Comparison of ENCODE assay signal across 9 cellular contexts in genomic region chr6:36853325-36853724, GRCh38. TPM values are rescaled to one million over a fixed set of nuclear protein-coding genes. Genes with fewer than 3 reads are reported as not detected.
DNase-seq lines count a peak whose midpoint lies in the region; ATAC-seq and TF ChIP-seq lines count a peak whose summit lies in the region.
"Had no signal": no experiment of that assay in that cellular context is flagged by ENCODE, and none has a peak within 500 bp of the region (broad histone marks: within the 10 kb centered on the region; RNA-seq: fewer than 3 reads in every experiment).

No MANE protein-coding gene starts in this region.

- peak overlapping the region; percentile 56 for H3K27ac Mint-ChIP-seq in stimulated activated naive B cell treated with anti-CD40 and anti-IgM and Interleukin-4, amounts not matched to agents 10 μg/mL and 1 μg/mL and 100 μg/mL, for 72 hours

- H3K36me3 Mint-ChIP-seq in stimulated activated naive B cell treated with anti-CD40 and anti-IgM and Interleukin-4, amounts not matched to agents 10 μg/mL and 1 μg/mL and 100 μg/mL, for 72 hours = peaks cover 43 to 75% of the 10 kb centered on the region in 2 donors

- H3K36me3 ChIP-seq in adipocyte (ENCODE audit: control insufficient read depth, insufficient read depth, low read length, severe bottlenecking) (peaks cover 10% of the 10 kb centered on the region), left ventricle myocardium inferior (peaks cover 13% of the 10 kb centered on the region)

- no peaks in the 10 kb centered on the region for H3K9me3 Mint-ChIP-seq in stimulated activated naive B cell treated with anti-CD40 and anti-IgM and Interleukin-4, amounts not matched to agents 10 μg/mL and 1 μg/mL and 100 μg/mL, for 72 hours

- H3K27me3 ChIP-seq in adipocyte (replicated peaks; ENCODE audit: control insufficient read depth, insufficient read depth, low read length) = no peaks in the 10 kb centered on the region
- no peaks in the 10 kb centered on the region for H3K27me3 ChIP-seq in left ventricle myocardium inferior (ENCODE audit: low read depth)

- no peak for ATAC-seq in stimulated activated naive B cell treated with anti-CD40 and anti-IgM and Interleukin-4, amounts not matched to agents 10 μg/mL and 1 μg/mL and 100 μg/mL, for 72 hours (replicated peaks)
- ATAC-seq in HG02678 (IDR thresholded peaks at IDR 0.05; ENCODE audit: unreplicated experiment) (no peak), GM21367 (IDR thresholded peaks at IDR 0.05; ENCODE audit: unreplicated experiment) (no peak)

- no peak overlapping the region for H3K4me3 ChIP-seq in adipocyte (ENCODE audit: low read length)
- no peak overlapping the region for H3K4me3 ChIP-seq in left ventricle myocardium inferior

- peaks cover 12% of the 10 kb centered on the region in 2 donors for H3K4me1 Mint-ChIP-seq in stimulated activated naive B cell treated with anti-CD40 and anti-IgM and Interleukin-4, amounts not matched to agents 10 μg/mL and 1 μg/mL and 100 μg/mL, for 72 hours

- DNase-seq in HS-5 (ENCODE audit: low read depth) (peak; percentile 88), adipocyte (ENCODE audit: low read depth) (peak; percentile 82), left ventricle myocardium inferior (no peak), cerebellar nuclear complex (lab: John Stamatoyannopoulos, UW) (no peak)
- DNase-seq in stimulated activated naive B cell treated with anti-CD40 and anti-IgM and Interleukin-4, amounts not matched to agents 10 μg/mL and 1 μg/mL and 100 μg/mL, for 72 hours = no peak
- DNase-seq in activated CD4-positive, alpha-beta T cell treated with anti-CD3 and anti-CD28 coated beads, Interleukin-2, amount 50 U/mL, for 1 hour = no peak
- DNase-seq: NCI-H510A had no signal

- peaks cover 10 to 16% of the 10 kb centered on the region in 2 donors for H3K27me3 Mint-ChIP-seq in stimulated activated naive B cell treated with anti-CD40 and anti-IgM and Interleukin-4, amounts not matched to agents 10 μg/mL and 1 μg/mL and 100 μg/mL, for 72 hours

- H3K9me3 ChIP-seq in adipocyte (ENCODE audit: control insufficient read depth, low read length) (no peaks in the 10 kb centered on the region), left ventricle myocardium inferior (replicated peaks) (no peaks in the 10 kb centered on the region)

- intact Hi-C loops in left ventricle myocardium inferior (cut with micrococcal nuclease) = loop anchor here (5.0 kb wide), 1 partner anchor 86 kb away; no protein-coding TSS in a partner anchor

- TF ChIP-seq CTCF in left ventricle myocardium inferior (IDR thresholded peaks at IDR 0.05; ENCODE audit: borderline replicate concordance) = no peak

- H3K4me1 ChIP-seq in adipocyte (ENCODE audit: control insufficient read depth, insufficient read depth, low read length) = peaks cover 27% of the 10 kb centered on the region
- H3K4me1 ChIP-seq in left ventricle myocardium inferior = peaks cover 89% of the 10 kb centered on the region

- H3K4me3 Mint-ChIP-seq in stimulated activated naive B cell treated with anti-CD40 and anti-IgM and Interleukin-4, amounts not matched to agents 10 μg/mL and 1 μg/mL and 100 μg/mL, for 72 hours = no peak overlapping the region

- no peak overlapping the region for H3K9ac ChIP-seq in adipocyte (ENCODE audit: low read length)

- peak overlapping the region; percentile 92 for H3K27ac ChIP-seq in left ventricle myocardium inferior (replicated peaks)

RNA-seq across cellular contexts. Expression of gene CPNE5, which starts 14.1 kb away (rescaled TPM):
- total RNA-seq in left ventricle myocardium inferior = 26.5 TPM

RNA-seq across cellular contexts. Expression of gene PPIL1, which starts 21.3 kb away (rescaled TPM):
- 69.1 TPM for total RNA-seq in left ventricle myocardium inferior

RNA-seq across cellular contexts. Expression of gene C6orf89, which starts 32.4 kb away (rescaled TPM):
- total RNA-seq in left ventricle myocardium inferior = 76.4 TPM

Comparison
In these comparisons a context has a peak if more than half of its experiments do, and no peak if none do; other contexts are left out.
1. DNase-seq: peak in HS-5 (single experiment) and adipocyte (single experiment); none in left ventricle myocardium inferior (single experiment), stimulated activated naive B cell treated with anti-CD40 and anti-IgM and Interleukin-4, amounts not matched to agents 10 μg/mL and 1 μg/mL and 100 μg/mL, for 72 hours (single experiment), cerebellar nuclear complex (0 of 2) and activated CD4-positive, alpha-beta T cell treated with anti-CD3 and anti-CD28 coated beads, Interleukin-2, amount 50 U/mL, for 1 hour (single experiment).